ENCODE assay signal across 1 cellular context in the genomic region with DNA sequence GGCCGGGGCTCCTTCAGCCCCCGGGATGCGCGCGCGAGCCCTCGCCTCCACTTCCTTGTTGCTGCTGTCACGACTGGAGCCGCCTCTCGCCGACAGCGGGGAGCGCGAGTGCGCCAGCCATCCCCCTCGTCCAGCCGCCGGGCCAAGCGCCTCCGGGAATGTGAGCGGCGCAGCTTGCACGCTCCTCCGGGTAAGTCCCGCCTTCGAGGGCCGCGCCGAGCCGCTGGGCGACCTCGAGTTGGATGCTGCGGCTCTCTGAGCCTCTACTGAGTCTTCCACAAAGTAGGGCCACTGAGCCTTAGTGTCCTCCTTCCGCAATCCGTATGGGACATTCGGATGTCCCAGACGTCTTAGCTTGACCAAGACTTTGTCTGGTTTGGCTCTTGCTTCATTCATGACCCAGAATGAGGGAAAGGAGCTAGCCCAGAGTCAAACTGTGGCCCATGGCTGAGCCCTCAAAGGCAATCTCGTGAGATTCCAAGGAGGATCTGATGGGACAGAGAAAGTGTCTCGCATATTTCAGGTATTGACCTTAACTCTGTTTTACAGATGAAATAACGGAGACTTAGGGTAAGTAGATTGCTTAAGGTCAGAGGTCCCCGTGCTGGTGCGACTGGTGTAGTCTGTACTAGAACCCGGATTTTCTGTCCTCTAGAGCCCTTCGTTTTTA.
TF ChIP-seq lines count a peak whose summit lies in the region.

No MANE protein-coding gene starts in this region.

TF ChIP-seq in IMR-90, 13 proteins besides CTCF, POLR2A, EP300 and RAD21:
- 0 out of 2 replicates have a peak, but pooled peaks have one; percentile 69 for TF ChIP-seq CHD1 (IDR thresholded peaks at IDR 0.05; ENCODE audit: low read depth, low read length)
- TF ChIP-seq MAZ (IDR thresholded peaks at IDR 0.05; ENCODE audit: borderline replicate concordance, low read depth, low read length): peak; percentile 34; the same call in 1 of the 2 replicates
- no peak for TF ChIP-seq BHLHE40 (IDR thresholded peaks at IDR 0.05; ENCODE audit: low read depth, low read length)
